ENCODE assay signal across 1 cellular context in the genomic region with DNA sequence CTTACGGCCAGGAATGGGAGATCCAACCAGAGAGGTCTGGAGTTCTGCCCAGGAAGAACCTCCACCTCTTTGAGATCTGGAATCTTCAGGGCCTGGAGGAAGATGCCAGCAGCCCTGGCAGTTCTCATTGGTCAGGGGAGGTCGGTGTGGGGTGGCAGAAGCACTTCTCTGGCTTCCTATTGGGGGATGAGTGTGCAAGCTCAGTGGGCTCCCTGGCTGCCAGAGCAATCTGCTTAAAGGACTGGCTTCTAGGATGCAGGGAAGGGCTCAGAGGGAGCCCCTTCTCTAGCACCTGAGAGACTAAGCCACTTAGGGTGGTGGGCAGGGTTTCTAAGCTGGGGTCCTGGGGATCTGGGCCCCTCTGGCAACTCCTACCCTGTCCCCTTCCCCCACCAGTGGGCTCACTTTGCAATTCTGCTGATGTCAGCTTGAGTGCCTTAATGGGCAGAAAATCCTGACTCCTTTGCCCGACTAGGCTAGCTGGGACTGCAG.
TF ChIP-seq lines count a peak whose summit lies in the region.

No MANE protein-coding gene starts in this region.

TF ChIP-seq in HepG2, 621 proteins besides CTCF, POLR2A, EP300 and RAD21:
- TF ChIP-seq MAFK (conservative IDR thresholded peaks at IDR 0.05 in 1 of 2, IDR thresholded peaks at IDR 0.05 in 1 of 2; ENCODE audit: low read length in 2 of 2) (peak; percentile 80 to 89), MAFF (IDR thresholded peaks at IDR 0.05; ENCODE audit: low read depth, low read length) (peak; percentile 76), CC2D1A (CRISPR knock-in tag; IDR thresholded peaks at IDR 0.05) (no peak)
